ENCODE assay signal across 1 cellular context in the genomic region with DNA sequence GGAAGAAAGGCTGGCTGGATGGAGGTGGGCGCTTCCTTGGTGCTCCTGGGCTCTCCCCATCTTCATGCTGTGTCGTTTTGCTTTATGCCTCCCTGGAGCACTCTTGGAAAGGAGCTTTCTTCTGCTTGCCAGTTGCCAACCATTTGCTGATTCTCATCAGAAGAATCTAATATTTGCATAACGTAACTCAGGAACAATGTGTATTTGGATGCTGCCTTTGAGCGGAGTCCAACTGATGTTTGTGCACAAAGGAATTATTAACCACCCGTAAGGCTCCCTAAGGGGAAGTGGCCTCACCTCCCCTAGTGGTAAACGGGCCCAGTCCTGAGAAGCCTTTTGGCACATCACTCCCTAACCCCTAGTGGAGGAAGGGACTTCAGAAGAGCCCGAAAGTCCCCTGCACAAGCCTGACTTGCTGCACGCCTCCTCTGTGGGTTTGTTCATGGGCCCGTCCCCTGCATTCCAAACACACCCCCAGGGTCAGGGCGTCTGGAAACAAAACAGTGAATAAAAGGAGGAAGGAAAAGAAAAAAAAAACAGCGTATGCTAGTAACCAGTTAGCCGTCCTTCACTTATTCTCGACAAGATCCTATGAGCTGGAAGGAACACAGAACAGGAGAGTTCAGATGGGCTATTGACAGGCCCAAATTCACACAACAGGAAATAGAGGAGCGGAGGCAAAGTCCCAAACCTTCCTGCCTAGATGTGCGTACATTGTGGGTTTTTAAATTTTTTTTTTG.
A peak's percentile ranks its signal among the peaks of the same experiment; 100 is the strongest.
TF ChIP-seq lines count a peak whose summit lies in the region.

No MANE protein-coding gene starts in this region.

TF ChIP-seq in HepG2, 621 proteins besides CTCF, POLR2A, EP300 and RAD21 (continued from another document and continues in another):
- TF ChIP-seq, protein P1, sequence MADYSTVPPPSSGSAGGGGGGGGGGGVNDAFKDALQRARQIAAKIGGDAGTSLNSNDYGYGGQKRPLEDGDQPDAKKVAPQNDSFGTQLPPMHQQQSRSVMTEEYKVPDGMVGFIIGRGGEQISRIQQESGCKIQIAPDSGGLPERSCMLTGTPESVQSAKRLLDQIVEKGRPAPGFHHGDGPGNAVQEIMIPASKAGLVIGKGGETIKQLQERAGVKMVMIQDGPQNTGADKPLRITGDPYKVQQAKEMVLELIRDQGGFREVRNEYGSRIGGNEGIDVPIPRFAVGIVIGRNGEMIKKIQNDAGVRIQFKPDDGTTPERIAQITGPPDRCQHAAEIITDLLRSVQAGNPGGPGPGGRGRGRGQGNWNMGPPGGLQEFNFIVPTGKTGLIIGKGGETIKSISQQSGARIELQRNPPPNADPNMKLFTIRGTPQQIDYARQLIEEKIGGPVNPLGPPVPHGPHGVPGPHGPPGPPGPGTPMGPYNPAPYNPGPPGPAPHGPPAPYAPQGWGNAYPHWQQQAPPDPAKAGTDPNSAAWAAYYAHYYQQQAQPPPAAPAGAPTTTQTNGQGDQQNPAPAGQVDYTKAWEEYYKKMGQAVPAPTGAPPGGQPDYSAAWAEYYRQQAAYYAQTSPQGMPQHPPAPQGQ (CRISPR knock-in tag; IDR thresholded peaks at IDR 0.05; ENCODE audit: borderline replicate concordance), result no peak
- no peak for TF ChIP-seq YEATS4 (CRISPR knock-in tag; IDR thresholded peaks at IDR 0.05; ENCODE audit: borderline replicate concordance)
- TF ChIP-seq ZNF879 (CRISPR knock-in tag; IDR thresholded peaks at IDR 0.05), result no peak
- TF ChIP-seq JUNB (CRISPR knock-in tag; IDR thresholded peaks at IDR 0.05; ENCODE audit: borderline replicate concordance), result no peak
- peak; percentile 63; the same call in 1 of the 2 replicates for TF ChIP-seq ZNF331 (CRISPR knock-in tag; IDR thresholded peaks at IDR 0.05)
- TF ChIP-seq DR1 (CRISPR knock-in tag; IDR thresholded peaks at IDR 0.05), result peak; percentile 67
- TF ChIP-seq, protein P2, sequence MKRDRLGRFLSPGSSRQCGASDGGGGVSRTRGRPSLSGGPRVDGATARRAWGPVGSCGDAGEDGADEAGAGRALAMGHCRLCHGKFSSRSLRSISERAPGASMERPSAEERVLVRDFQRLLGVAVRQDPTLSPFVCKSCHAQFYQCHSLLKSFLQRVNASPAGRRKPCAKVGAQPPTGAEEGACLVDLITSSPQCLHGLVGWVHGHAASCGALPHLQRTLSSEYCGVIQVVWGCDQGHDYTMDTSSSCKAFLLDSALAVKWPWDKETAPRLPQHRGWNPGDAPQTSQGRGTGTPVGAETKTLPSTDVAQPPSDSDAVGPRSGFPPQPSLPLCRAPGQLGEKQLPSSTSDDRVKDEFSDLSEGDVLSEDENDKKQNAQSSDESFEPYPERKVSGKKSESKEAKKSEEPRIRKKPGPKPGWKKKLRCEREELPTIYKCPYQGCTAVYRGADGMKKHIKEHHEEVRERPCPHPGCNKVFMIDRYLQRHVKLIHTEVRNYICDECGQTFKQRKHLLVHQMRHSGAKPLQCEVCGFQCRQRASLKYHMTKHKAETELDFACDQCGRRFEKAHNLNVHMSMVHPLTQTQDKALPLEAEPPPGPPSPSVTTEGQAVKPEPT (CRISPR knock-in tag; IDR thresholded peaks at IDR 0.05; ENCODE audit: low read depth), result peak; percentile 64; the same call in 1 of the 2 replicates
- no peak for TF ChIP-seq ZSCAN30 (CRISPR knock-in tag; IDR thresholded peaks at IDR 0.05)
- no peak for TF ChIP-seq CENPX (CRISPR knock-in tag; IDR thresholded peaks at IDR 0.05)
- peak; percentile 95 for TF ChIP-seq TBX2 (CRISPR knock-in tag; IDR thresholded peaks at IDR 0.05; ENCODE audit: borderline replicate concordance)
- no peak; the same call in 1 of the 2 replicates for TF ChIP-seq KMT2A (CRISPR knock-in tag; IDR thresholded peaks at IDR 0.05)
- TF ChIP-seq ZMAT3 (CRISPR knock-in tag; conservative IDR thresholded peaks at IDR 0.05), result no peak
- peak; percentile 69; the same call in 1 of the 2 replicates for TF ChIP-seq HNRNPUL1 (IDR thresholded peaks at IDR 0.05; ENCODE audit: low read depth, low read length)
- TF ChIP-seq JDP2 (CRISPR knock-in tag; IDR thresholded peaks at IDR 0.05; ENCODE audit: borderline replicate concordance), result no peak; the same call in 1 of the 2 replicates
- TF ChIP-seq ZNF781 (CRISPR knock-in tag; IDR thresholded peaks at IDR 0.05; ENCODE audit: borderline replicate concordance, not compliant biosample characterization), result no peak
- TF ChIP-seq, protein P3, sequence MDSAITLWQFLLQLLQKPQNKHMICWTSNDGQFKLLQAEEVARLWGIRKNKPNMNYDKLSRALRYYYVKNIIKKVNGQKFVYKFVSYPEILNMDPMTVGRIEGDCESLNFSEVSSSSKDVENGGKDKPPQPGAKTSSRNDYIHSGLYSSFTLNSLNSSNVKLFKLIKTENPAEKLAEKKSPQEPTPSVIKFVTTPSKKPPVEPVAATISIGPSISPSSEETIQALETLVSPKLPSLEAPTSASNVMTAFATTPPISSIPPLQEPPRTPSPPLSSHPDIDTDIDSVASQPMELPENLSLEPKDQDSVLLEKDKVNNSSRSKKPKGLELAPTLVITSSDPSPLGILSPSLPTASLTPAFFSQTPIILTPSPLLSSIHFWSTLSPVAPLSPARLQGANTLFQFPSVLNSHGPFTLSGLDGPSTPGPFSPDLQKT (CRISPR knock-in tag; IDR thresholded peaks at IDR 0.05; ENCODE audit: borderline replicate concordance), result no peak
- peak; percentile 69; the same call in 1 of the 2 replicates for TF ChIP-seq MIER2 (CRISPR knock-in tag; IDR thresholded peaks at IDR 0.05)
- peak; percentile 66 for TF ChIP-seq MTA1 (CRISPR knock-in tag; IDR thresholded peaks at IDR 0.05; ENCODE audit: borderline replicate concordance)
- TF ChIP-seq HNF4A (CRISPR knock-in tag; IDR thresholded peaks at IDR 0.05), result peak; percentile 83
- no peak for TF ChIP-seq GPN1 (CRISPR knock-in tag; IDR thresholded peaks at IDR 0.05; ENCODE audit: borderline replicate concordance)
- peak; percentile 62; the same call in 1 of the 2 replicates for TF ChIP-seq MIXL1 (CRISPR knock-in tag; IDR thresholded peaks at IDR 0.05)
- TF ChIP-seq, protein P4, sequence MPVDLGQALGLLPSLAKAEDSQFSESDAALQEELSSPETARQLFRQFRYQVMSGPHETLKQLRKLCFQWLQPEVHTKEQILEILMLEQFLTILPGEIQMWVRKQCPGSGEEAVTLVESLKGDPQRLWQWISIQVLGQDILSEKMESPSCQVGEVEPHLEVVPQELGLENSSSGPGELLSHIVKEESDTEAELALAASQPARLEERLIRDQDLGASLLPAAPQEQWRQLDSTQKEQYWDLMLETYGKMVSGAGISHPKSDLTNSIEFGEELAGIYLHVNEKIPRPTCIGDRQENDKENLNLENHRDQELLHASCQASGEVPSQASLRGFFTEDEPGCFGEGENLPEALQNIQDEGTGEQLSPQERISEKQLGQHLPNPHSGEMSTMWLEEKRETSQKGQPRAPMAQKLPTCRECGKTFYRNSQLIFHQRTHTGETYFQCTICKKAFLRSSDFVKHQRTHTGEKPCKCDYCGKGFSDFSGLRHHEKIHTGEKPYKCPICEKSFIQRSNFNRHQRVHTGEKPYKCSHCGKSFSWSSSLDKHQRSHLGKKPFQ (CRISPR knock-in tag; IDR thresholded peaks at IDR 0.05; ENCODE audit: insufficient replicate concordance), result peak; percentile 75
- TF ChIP-seq EZH2 (conservative IDR thresholded peaks at IDR 0.05; ENCODE audit: low read depth, low read length), result no peak
- TF ChIP-seq ZNF333 (CRISPR knock-in tag; IDR thresholded peaks at IDR 0.05; ENCODE audit: borderline replicate concordance), result no peak
- peak; percentile 84 for TF ChIP-seq KDM3A (CRISPR knock-in tag; IDR thresholded peaks at IDR 0.05; ENCODE audit: low read depth)
- no peak for TF ChIP-seq ZNF101 (CRISPR knock-in tag; IDR thresholded peaks at IDR 0.05; ENCODE audit: borderline replicate concordance, low read depth)
- no peak for TF ChIP-seq ZNF264 (CRISPR knock-in tag; IDR thresholded peaks at IDR 0.05)
- TF ChIP-seq, protein P5, sequence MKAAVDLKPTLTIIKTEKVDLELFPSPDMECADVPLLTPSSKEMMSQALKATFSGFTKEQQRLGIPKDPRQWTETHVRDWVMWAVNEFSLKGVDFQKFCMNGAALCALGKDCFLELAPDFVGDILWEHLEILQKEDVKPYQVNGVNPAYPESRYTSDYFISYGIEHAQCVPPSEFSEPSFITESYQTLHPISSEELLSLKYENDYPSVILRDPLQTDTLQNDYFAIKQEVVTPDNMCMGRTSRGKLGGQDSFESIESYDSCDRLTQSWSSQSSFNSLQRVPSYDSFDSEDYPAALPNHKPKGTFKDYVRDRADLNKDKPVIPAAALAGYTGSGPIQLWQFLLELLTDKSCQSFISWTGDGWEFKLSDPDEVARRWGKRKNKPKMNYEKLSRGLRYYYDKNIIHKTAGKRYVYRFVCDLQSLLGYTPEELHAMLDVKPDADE (CRISPR knock-in tag; IDR thresholded peaks at IDR 0.05), result no peak
- TF ChIP-seq, protein P6, sequence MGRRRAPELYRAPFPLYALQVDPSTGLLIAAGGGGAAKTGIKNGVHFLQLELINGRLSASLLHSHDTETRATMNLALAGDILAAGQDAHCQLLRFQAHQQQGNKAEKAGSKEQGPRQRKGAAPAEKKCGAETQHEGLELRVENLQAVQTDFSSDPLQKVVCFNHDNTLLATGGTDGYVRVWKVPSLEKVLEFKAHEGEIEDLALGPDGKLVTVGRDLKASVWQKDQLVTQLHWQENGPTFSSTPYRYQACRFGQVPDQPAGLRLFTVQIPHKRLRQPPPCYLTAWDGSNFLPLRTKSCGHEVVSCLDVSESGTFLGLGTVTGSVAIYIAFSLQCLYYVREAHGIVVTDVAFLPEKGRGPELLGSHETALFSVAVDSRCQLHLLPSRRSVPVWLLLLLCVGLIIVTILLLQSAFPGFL (CRISPR knock-in tag; IDR thresholded peaks at IDR 0.05), result no peak
- TF ChIP-seq NFYC (CRISPR knock-in tag; IDR thresholded peaks at IDR 0.05), result no peak; the same call in 1 of the 2 replicates
- peak; percentile 84 for TF ChIP-seq ELF4 (CRISPR knock-in tag; IDR thresholded peaks at IDR 0.05; ENCODE audit: borderline replicate concordance)
- no peak for TF ChIP-seq ZFAT (CRISPR knock-in tag; conservative IDR thresholded peaks at IDR 0.05)
- TF ChIP-seq FOXJ3 (CRISPR knock-in tag; IDR thresholded peaks at IDR 0.05; ENCODE audit: borderline replicate concordance), result peak; percentile 83
- TF ChIP-seq NONO (IDR thresholded peaks at IDR 0.05), result no peak
- TF ChIP-seq NONO (CRISPR knock-in tag; conservative IDR thresholded peaks at IDR 0.05), result peak; percentile 81
- TF ChIP-seq, protein P7, sequence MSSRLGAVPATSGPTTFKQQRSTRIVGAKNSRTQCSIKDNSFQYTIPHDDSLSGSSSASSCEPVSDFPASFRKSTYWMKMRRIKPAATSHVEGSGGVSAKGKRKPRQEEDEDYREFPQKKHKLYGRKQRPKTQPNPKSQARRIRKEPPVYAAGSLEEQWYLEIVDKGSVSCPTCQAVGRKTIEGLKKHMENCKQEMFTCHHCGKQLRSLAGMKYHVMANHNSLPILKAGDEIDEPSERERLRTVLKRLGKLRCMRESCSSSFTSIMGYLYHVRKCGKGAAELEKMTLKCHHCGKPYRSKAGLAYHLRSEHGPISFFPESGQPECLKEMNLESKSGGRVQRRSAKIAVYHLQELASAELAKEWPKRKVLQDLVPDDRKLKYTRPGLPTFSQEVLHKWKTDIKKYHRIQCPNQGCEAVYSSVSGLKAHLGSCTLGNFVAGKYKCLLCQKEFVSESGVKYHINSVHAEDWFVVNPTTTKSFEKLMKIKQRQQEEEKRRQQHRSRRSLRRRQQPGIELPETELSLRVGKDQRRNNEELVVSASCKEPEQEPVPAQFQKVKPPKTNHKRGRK (CRISPR knock-in tag; IDR thresholded peaks at IDR 0.05), result no peak
- TF ChIP-seq GATAD1 (CRISPR knock-in tag; IDR thresholded peaks at IDR 0.05), result peak; percentile 59
- no peak for TF ChIP-seq HOXA9 (CRISPR knock-in tag; IDR thresholded peaks at IDR 0.05; ENCODE audit: borderline replicate concordance)
- peak; percentile 76; the same call in 1 of the 2 replicates for TF ChIP-seq MIER3 (CRISPR knock-in tag; IDR thresholded peaks at IDR 0.05; ENCODE audit: borderline replicate concordance)
- no peak for TF ChIP-seq ONECUT2 (CRISPR knock-in tag; IDR thresholded peaks at IDR 0.05)
- peak; percentile 70; the same call in 1 of the 2 replicates for TF ChIP-seq KDM1A (CRISPR knock-in tag; IDR thresholded peaks at IDR 0.05)
- TF ChIP-seq THAP11 (CRISPR knock-in tag; IDR thresholded peaks at IDR 0.05), result peak; percentile 33; the same call in 1 of the 2 replicates
- TF ChIP-seq ZBTB8A (CRISPR knock-in tag; IDR thresholded peaks at IDR 0.05; ENCODE audit: borderline replicate concordance, low read depth), result no peak
- no peak; the same call in 1 of the 2 replicates for TF ChIP-seq ZNF766 (CRISPR knock-in tag; IDR thresholded peaks at IDR 0.05; ENCODE audit: borderline replicate concordance)
- peak; percentile 91 for TF ChIP-seq FOXO1 (CRISPR knock-in tag; IDR thresholded peaks at IDR 0.05)
- peak; percentile 74 for TF ChIP-seq ARNTL (CRISPR knock-in tag; IDR thresholded peaks at IDR 0.05)
- no peak for TF ChIP-seq PLRG1 (conservative IDR thresholded peaks at IDR 0.05)
- TF ChIP-seq, protein P8, sequence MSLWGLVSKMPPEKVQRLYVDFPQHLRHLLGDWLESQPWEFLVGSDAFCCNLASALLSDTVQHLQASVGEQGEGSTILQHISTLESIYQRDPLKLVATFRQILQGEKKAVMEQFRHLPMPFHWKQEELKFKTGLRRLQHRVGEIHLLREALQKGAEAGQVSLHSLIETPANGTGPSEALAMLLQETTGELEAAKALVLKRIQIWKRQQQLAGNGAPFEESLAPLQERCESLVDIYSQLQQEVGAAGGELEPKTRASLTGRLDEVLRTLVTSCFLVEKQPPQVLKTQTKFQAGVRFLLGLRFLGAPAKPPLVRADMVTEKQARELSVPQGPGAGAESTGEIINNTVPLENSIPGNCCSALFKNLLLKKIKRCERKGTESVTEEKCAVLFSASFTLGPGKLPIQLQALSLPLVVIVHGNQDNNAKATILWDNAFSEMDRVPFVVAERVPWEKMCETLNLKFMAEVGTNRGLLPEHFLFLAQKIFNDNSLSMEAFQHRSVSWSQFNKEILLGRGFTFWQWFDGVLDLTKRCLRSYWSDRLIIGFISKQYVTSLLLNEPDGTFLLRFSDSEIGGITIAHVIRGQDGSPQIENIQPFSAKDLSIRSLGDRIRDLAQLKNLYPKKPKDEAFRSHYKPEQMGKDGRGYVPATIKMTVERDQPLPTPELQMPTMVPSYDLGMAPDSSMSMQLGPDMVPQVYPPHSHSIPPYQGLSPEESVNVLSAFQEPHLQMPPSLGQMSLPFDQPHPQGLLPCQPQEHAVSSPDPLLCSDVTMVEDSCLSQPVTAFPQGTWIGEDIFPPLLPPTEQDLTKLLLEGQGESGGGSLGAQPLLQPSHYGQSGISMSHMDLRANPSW (CRISPR knock-in tag; IDR thresholded peaks at IDR 0.05; ENCODE audit: borderline replicate concordance), result no peak
- TF ChIP-seq SALL2 (CRISPR knock-in tag; IDR thresholded peaks at IDR 0.05), result peak; percentile 55; the same call in 1 of the 2 replicates
- TF ChIP-seq, protein P9, sequence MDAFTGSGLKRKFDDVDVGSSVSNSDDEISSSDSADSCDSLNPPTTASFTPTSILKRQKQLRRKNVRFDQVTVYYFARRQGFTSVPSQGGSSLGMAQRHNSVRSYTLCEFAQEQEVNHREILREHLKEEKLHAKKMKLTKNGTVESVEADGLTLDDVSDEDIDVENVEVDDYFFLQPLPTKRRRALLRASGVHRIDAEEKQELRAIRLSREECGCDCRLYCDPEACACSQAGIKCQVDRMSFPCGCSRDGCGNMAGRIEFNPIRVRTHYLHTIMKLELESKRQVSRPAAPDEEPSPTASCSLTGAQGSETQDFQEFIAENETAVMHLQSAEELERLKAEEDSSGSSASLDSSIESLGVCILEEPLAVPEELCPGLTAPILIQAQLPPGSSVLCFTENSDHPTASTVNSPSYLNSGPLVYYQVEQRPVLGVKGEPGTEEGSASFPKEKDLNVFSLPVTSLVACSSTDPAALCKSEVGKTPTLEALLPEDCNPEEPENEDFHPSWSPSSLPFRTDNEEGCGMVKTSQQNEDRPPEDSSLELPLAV (CRISPR knock-in tag; conservative IDR thresholded peaks at IDR 0.05; ENCODE audit: low read depth), result no peak
